8 cellular contexts compared by ENCODE assay signal in the genomic region with DNA sequence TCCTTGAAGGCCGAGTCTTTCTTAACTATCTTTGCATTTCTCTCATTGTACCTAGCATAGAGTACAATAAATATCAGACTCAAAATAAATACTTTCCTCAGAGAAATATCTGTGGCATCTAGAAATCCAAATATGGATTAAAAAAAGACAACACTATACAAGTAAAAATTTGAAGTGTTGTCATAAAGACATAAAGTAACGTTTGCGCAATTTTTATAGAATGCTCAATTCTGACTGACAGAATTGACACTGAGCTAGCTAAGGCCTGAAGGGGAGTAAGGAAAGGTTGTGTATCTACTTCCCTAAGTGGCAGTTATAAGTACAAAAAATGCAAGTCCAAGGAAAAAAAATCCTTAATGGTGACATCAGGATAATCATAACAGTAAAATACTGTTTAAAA. TPM values are rescaled to one million over a fixed set of nuclear protein-coding genes. Genes with fewer than 3 reads are reported as not detected.
DNase-seq lines count a peak whose midpoint lies in the region; ATAC-seq and TF ChIP-seq lines count a peak whose summit lies in the region.

No MANE protein-coding gene starts in this region.

- H3K4ac ChIP-seq in mesendoderm (ENCODE audit: low read depth, low read length) = no peak overlapping the region

- in situ Hi-C loops in astrocyte of the spinal cord (cut with HindIII; ENCODE audit: low sequenced_read_pairs) = no loop called here

- peaks cover 37% of the 10 kb centered on the region for H3K79me2 ChIP-seq in mesendoderm (ENCODE audit: control insufficient read depth, insufficient read depth, low read length)

- no peaks in the 10 kb centered on the region for H3K9me3 ChIP-seq in left ventricle myocardium inferior (replicated peaks)
- no peaks in the 10 kb centered on the region for H3K9me3 ChIP-seq in aorta (ENCODE audit: control insufficient read depth, low read length)

- H2AK5ac ChIP-seq in mesendoderm (ENCODE audit: low read length) = no peak overlapping the region

- no peak overlapping the region for H3K23ac ChIP-seq in mesendoderm (ENCODE audit: low read length)

- no peak overlapping the region for H3K18ac ChIP-seq in mesendoderm (ENCODE audit: low read length)

- H3K27ac ChIP-seq in left ventricle myocardium inferior (replicated peaks) = peak overlapping the region; percentile 99
- no peak overlapping the region for H3K27ac ChIP-seq in mesendoderm (ENCODE audit: low read depth, low read length)
- H3K27ac ChIP-seq in aorta (ENCODE audit: low read depth in 1 of 2, low read length in 2 of 2) = no peak overlapping the region

- H3K4me3 ChIP-seq in left ventricle myocardium inferior (peak overlapping the region; percentile 92), astrocyte of the spinal cord (ENCODE audit: low read depth, low read length) (peak overlapping the region; percentile 95), mesendoderm (ENCODE audit: low read length) (peak overlapping the region; percentile 71), aorta (ENCODE audit: low read length in 2 of 2) (peak overlapping the region; percentile 58 to 62)

- ATAC-seq in Right ventricle myocardium superior (ENCODE audit: poor library complexity) = no peak
- ATAC-seq in aorta (ENCODE audit: low FRiP score) = no peak
- ATAC-seq in GM21529 (IDR thresholded peaks at IDR 0.05; ENCODE audit: unreplicated experiment) = no peak
- ATAC-seq in HG02852 (IDR thresholded peaks at IDR 0.05; ENCODE audit: unreplicated experiment) = no peak
- ATAC-seq in HG03135 (IDR thresholded peaks at IDR 0.05; ENCODE audit: unreplicated experiment) = no peak

- no peak overlapping the region for H4K5ac ChIP-seq in mesendoderm (ENCODE audit: low read length)

- H3K79me1 ChIP-seq in mesendoderm (ENCODE audit: low read length) = peaks cover 1% of the 10 kb centered on the region

- H4K8ac ChIP-seq in mesendoderm (ENCODE audit: low read depth, low read length) = no peak overlapping the region

- peak overlapping the region; percentile 100 for H3K56ac ChIP-seq in mesendoderm (ENCODE audit: low read length)

- H3K27me3 ChIP-seq in left ventricle myocardium inferior (ENCODE audit: low read depth) (no peaks in the 10 kb centered on the region), mesendoderm (ENCODE audit: insufficient read depth, low read length, poor library complexity) (no peaks in the 10 kb centered on the region), aorta (ENCODE audit: control insufficient read depth in 1 of 2, insufficient read depth in 2 of 2, low read length in 1 of 2) (no peaks in the 10 kb centered on the region)

- DNase-seq in left ventricle myocardium inferior = no peak
- no peak for DNase-seq in Right ventricle myocardium superior
- no peak for DNase-seq in astrocyte of the spinal cord (ENCODE audit: low read depth, low spot score)
- DNase-seq in mesendoderm = no peak
- no peak for DNase-seq in aorta

- TF ChIP-seq CTCF in left ventricle myocardium inferior (IDR thresholded peaks at IDR 0.05; ENCODE audit: borderline replicate concordance) (no peak), astrocyte of the spinal cord (IDR thresholded peaks at IDR 0.05; ENCODE audit: low read depth, low read length) (no peak)

- peak overlapping the region; percentile 96 for H3K9ac ChIP-seq in mesendoderm (ENCODE audit: low read length)

- H2BK5ac ChIP-seq in mesendoderm (ENCODE audit: low read length) = no peak overlapping the region

- no peak overlapping the region for H2BK15ac ChIP-seq in mesendoderm (replicated peaks; ENCODE audit: low read depth)

- peaks cover 14% of the 10 kb centered on the region for H3K36me3 ChIP-seq in left ventricle myocardium inferior
- H3K36me3 ChIP-seq in mesendoderm (ENCODE audit: control insufficient read depth, insufficient read depth, low read length) = no peaks in the 10 kb centered on the region
- no peaks in the 10 kb centered on the region for H3K36me3 ChIP-seq in aorta (ENCODE audit: control insufficient read depth in 1 of 2, insufficient read depth in 2 of 2, low read length in 1 of 2)

- H2BK120ac ChIP-seq in mesendoderm (ENCODE audit: low read depth, low read length) = no peak overlapping the region

- WGBS in mesendoderm (ENCODE audit: extremely low coverage, insufficient coverage, low lambda C conversion rate) = no CpG with 5 or more reads among the region's 3 CpGs
- WGBS in aorta, 2 donors = 32 to 34% methylated on average over 3 of the region's 3 CpGs

- peak overlapping the region; percentile 95 for H3K4me2 ChIP-seq in mesendoderm (ENCODE audit: low read length)

- H3K4me1 ChIP-seq in left ventricle myocardium inferior (peaks cover 50% of the 10 kb centered on the region), mesendoderm (ENCODE audit: control insufficient read depth, low read depth, low read length) (peaks cover 2% of the 10 kb centered on the region), aorta (ENCODE audit: control insufficient read depth in 1 of 2, insufficient read depth in 2 of 2, low read length in 2 of 2) (no peaks in the 10 kb centered on the region)

- intact Hi-C loops in left ventricle myocardium inferior (cut with micrococcal nuclease) (no loop called here), Right ventricle myocardium superior (cut with DNase I) (no loop called here), aorta (cut with DNase I) (loop anchor here (5.0 kb wide), 2 partner anchors 58 to 212 kb away; a partner anchor contains a TSS)

RNA-seq across cellular contexts. Expression of a gene that starts 1.1 kb away (rescaled TPM):
- total RNA-seq in left ventricle myocardium inferior (80.0 TPM), Right ventricle myocardium superior (82.5 TPM), aorta (100 to 1,000 TPM in 1 of 2 donors, 10 to 100 TPM in 1; 99.3 to 115 TPM)
- polyA plus RNA-seq in mesendoderm (2013, experiment 1 of 2) = 222 TPM
- 222 TPM for polyA plus RNA-seq in mesendoderm (2013, experiment 2 of 2)
- 100 to 1,000 TPM; 193 to 327 TPM for polyA plus RNA-seq in aorta

RNA-seq across cellular contexts. Expression of a gene that starts 33.6 kb away (rescaled TPM):
- total RNA-seq in left ventricle myocardium inferior (19.0 TPM), Right ventricle myocardium superior (16.3 TPM), aorta (10 to 100 TPM; 27.8 to 35.8 TPM)
- 22.7 TPM for polyA plus RNA-seq in mesendoderm (2013, experiment 1 of 2)
- 22.5 TPM for polyA plus RNA-seq in mesendoderm (2013, experiment 2 of 2)
- polyA plus RNA-seq in aorta = 10 to 100 TPM in 1 of 2 donors, 1 to 10 TPM in 1; 6.8 to 10.6 TPM

RNA-seq across cellular contexts. Expression of a gene that starts 56.8 kb away (rescaled TPM):
- total RNA-seq in left ventricle myocardium inferior (2.0 TPM), Right ventricle myocardium superior (1.9 TPM), aorta (10 to 100 TPM in 1 of 2 donors, 1 to 10 TPM in 1; 5.2 to 12.5 TPM)
- 7.9 TPM for polyA plus RNA-seq in mesendoderm (2013, experiment 1 of 2)
- polyA plus RNA-seq in mesendoderm (2013, experiment 2 of 2) = 8.2 TPM
- polyA plus RNA-seq in aorta = 1 to 10 TPM; 3.8 to 4.3 TPM

Comparison
In these comparisons a context has a peak if more than half of its experiments do, and no peak if none do; other contexts are left out.
1. intact Hi-C loops: an anchor here in aorta (5.0 kb wide); none called in left ventricle myocardium inferior and Right ventricle myocardium superior.